9 cellular contexts compared by ENCODE assay signal in the genomic region with DNA sequence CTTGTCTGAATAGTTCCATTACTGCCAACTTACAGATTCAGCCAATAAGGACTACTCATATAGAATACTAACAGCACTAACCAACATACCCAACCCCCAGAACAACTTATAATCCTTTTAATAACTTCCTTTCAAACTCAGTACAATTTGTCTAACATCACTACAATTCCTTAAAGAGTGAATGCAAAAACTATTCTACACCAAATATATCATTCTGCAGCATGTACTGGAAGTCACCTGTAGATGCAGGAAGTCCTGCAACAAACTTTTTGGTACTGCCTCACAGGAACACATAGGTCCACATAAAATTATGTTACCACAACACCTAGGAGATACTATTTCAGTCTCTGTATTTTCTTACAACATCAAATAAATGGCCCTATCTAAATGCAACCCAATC. TPM values are rescaled to one million over a fixed set of nuclear protein-coding genes. Genes with fewer than 3 reads are reported as not detected.
DNase-seq lines count a peak whose midpoint lies in the region; ATAC-seq and TF ChIP-seq lines count a peak whose summit lies in the region.
"Had no signal": no experiment of that assay in that cellular context is flagged by ENCODE, and none has a peak within 500 bp of the region (broad histone marks: within the 10 kb centered on the region; RNA-seq: fewer than 3 reads in every experiment).

No MANE protein-coding gene starts in this region.

- H3K4me1 ChIP-seq in SK-N-SH (ENCODE audit: control insufficient read depth in 1 of 2, insufficient read depth in 2 of 2, low read depth in 1 of 2, low read length in 1 of 2) = peaks cover 35 to 44% of the 10 kb centered on the region in 2 experiments

- H3K27me3 Mint-ChIP-seq in activated T-helper 2 cell treated with anti-CD3 and anti-CD28 coated beads, Interferon-gamma antibody, Interleukin-2, Interleukin-4, amounts not matched to agents 10 μg/mL and 5 μg/mL and 100 μg/mL, durations not matched to agents 14 hours and 24 hours and 36 hours (ENCODE audit: low read depth) = no peaks in the 10 kb centered on the region
- H3K27me3 Mint-ChIP-seq in stimulated activated naive B cell treated with anti-CD40 and anti-IgM and Interleukin-4, amounts not matched to agents 10 μg/mL and 1 μg/mL and 100 μg/mL, for 72 hours = no peaks in the 10 kb centered on the region

- peaks cover 10% of the 10 kb centered on the region for H3F3A ChIP-seq in SK-N-SH (replicated peaks; ENCODE audit: insufficient read depth)

- H3K4me2 ChIP-seq in SK-N-SH = peak overlapping the region; percentile 78

- peaks cover 77% of the 10 kb centered on the region for H3K36me3 Mint-ChIP-seq in activated T-helper 2 cell treated with anti-CD3 and anti-CD28 coated beads, Interferon-gamma antibody, Interleukin-2, Interleukin-4, amounts not matched to agents 10 μg/mL and 5 μg/mL and 100 μg/mL, durations not matched to agents 14 hours and 24 hours and 36 hours (ENCODE audit: low read depth)
- peaks cover 33 to 52% of the 10 kb centered on the region in 2 donors for H3K36me3 Mint-ChIP-seq in stimulated activated naive B cell treated with anti-CD40 and anti-IgM and Interleukin-4, amounts not matched to agents 10 μg/mL and 1 μg/mL and 100 μg/mL, for 72 hours

- ATAC-seq in SK-N-SH treated with all-trans-retinoic acid at 6 μM for 48 hours = no peak
- no peak for ATAC-seq in stimulated activated naive B cell treated with anti-CD40 and anti-IgM and Interleukin-4, amounts not matched to agents 10 μg/mL and 1 μg/mL and 100 μg/mL, for 72 hours (replicated peaks)
- no peak for ATAC-seq in GM21723 (IDR thresholded peaks at IDR 0.05; ENCODE audit: unreplicated experiment)

- H3K9me3 ChIP-seq in SK-N-SH = no peaks in the 10 kb centered on the region
- no peaks in the 10 kb centered on the region for H3K9me3 ChIP-seq in iPS-18c (ENCODE audit: control insufficient read depth, insufficient read depth, low read length)

- peaks cover 60% of the 10 kb centered on the region for H3K4me1 Mint-ChIP-seq in activated T-helper 2 cell treated with anti-CD3 and anti-CD28 coated beads, Interferon-gamma antibody, Interleukin-2, Interleukin-4, amounts not matched to agents 10 μg/mL and 5 μg/mL and 100 μg/mL, durations not matched to agents 14 hours and 24 hours and 36 hours (ENCODE audit: low read depth)
- peaks cover 20 to 62% of the 10 kb centered on the region in 2 donors for H3K4me1 Mint-ChIP-seq in stimulated activated naive B cell treated with anti-CD40 and anti-IgM and Interleukin-4, amounts not matched to agents 10 μg/mL and 1 μg/mL and 100 μg/mL, for 72 hours

- H3K36me3 ChIP-seq in SK-N-SH (replicated peaks in 1 of 2; ENCODE audit: control insufficient read depth in 1 of 2, insufficient read depth in 2 of 2, low read length in 1 of 2) = peaks cover 61 to 64% of the 10 kb centered on the region in 2 experiments

- peaks cover 65% of the 10 kb centered on the region for H4K20me1 ChIP-seq in SK-N-SH (ENCODE audit: insufficient read depth)

- TF ChIP-seq CTCF in SK-N-SH (IDR thresholded peaks at IDR 0.05) = no peak

- peak overlapping the region in 1 of 2 experiments; percentile 100; a peak in 1 of 4 replicates for H3K27ac ChIP-seq in SK-N-SH (ENCODE audit: low read depth in 2 of 2, low read length in 1 of 2)
- H3K27ac ChIP-seq: 22Rv1 had no signal

- H3K4me3 Mint-ChIP-seq in activated T-helper 2 cell treated with anti-CD3 and anti-CD28 coated beads, Interferon-gamma antibody, Interleukin-2, Interleukin-4, amounts not matched to agents 10 μg/mL and 5 μg/mL and 100 μg/mL, durations not matched to agents 14 hours and 24 hours and 36 hours (ENCODE audit: low read depth) = peak overlapping the region; percentile 99
- peak overlapping the region; percentile 88 to 98 for H3K4me3 Mint-ChIP-seq in stimulated activated naive B cell treated with anti-CD40 and anti-IgM and Interleukin-4, amounts not matched to agents 10 μg/mL and 1 μg/mL and 100 μg/mL, for 72 hours

- peak overlapping the region; percentile 99 for H3K9ac ChIP-seq in SK-N-SH

- CTCF ChIA-PET in SK-N-SH (lab: Yijun Ruan, JAX) = no interaction called here

- no peaks in the 10 kb centered on the region for H3K9me3 Mint-ChIP-seq in activated T-helper 2 cell treated with anti-CD3 and anti-CD28 coated beads, Interferon-gamma antibody, Interleukin-2, Interleukin-4, amounts not matched to agents 10 μg/mL and 5 μg/mL and 100 μg/mL, durations not matched to agents 14 hours and 24 hours and 36 hours
- H3K9me3 Mint-ChIP-seq in stimulated activated naive B cell treated with anti-CD40 and anti-IgM and Interleukin-4, amounts not matched to agents 10 μg/mL and 1 μg/mL and 100 μg/mL, for 72 hours = no peaks in the 10 kb centered on the region

- intact Hi-C loops in activated T-helper 2 cell treated with anti-CD3 and anti-CD28 coated beads, Interferon-gamma antibody, Interleukin-2, Interleukin-4, amounts not matched to agents 10 μg/mL and 5 μg/mL and 100 μg/mL, durations not matched to agents 14 hours and 24 hours and 36 hours (cut with micrococcal nuclease) = loop anchor here (5.0 kb wide), 1 partner anchor 341 kb away; no protein-coding TSS in a partner anchor

- H3K79me2 ChIP-seq in SK-N-SH (ENCODE audit: insufficient read depth) = peaks cover 71% of the 10 kb centered on the region

- TF ChIP-seq EP300 in SK-N-SH (IDR thresholded peaks at IDR 0.05; ENCODE audit: borderline replicate concordance in 1 of 2, low read depth in 1 of 2, low read length in 1 of 2) = no peak

- POLR2A ChIA-PET in SK-N-SH (lab: Yijun Ruan, JAX) = no interaction called here

- DNase-seq in SK-N-SH = no peak
- DNase-seq in activated T-helper 2 cell treated with anti-CD3 and anti-CD28 coated beads, Interferon-gamma antibody, Interleukin-2, Interleukin-4, amounts not matched to agents 10 μg/mL and 5 μg/mL and 100 μg/mL, durations not matched to agents 14 hours and 24 hours and 36 hours (ENCODE audit: low spot score) = no peak
- no peak for DNase-seq in stimulated activated naive B cell treated with anti-CD40 and anti-IgM and Interleukin-4, amounts not matched to agents 10 μg/mL and 1 μg/mL and 100 μg/mL, for 72 hours
- no peak for DNase-seq in OCI-M2 (lab: John Stamatoyannopoulos, UW; ENCODE audit: unreplicated experiment)
- DNase-seq in DMS153 (lab: John Stamatoyannopoulos, UW) = no peak

- H3K27ac Mint-ChIP-seq in activated T-helper 2 cell treated with anti-CD3 and anti-CD28 coated beads, Interferon-gamma antibody, Interleukin-2, Interleukin-4, amounts not matched to agents 10 μg/mL and 5 μg/mL and 100 μg/mL, durations not matched to agents 14 hours and 24 hours and 36 hours = peak overlapping the region; percentile 98
- peak overlapping the region; percentile 99 for H3K27ac Mint-ChIP-seq in stimulated activated naive B cell treated with anti-CD40 and anti-IgM and Interleukin-4, amounts not matched to agents 10 μg/mL and 1 μg/mL and 100 μg/mL, for 72 hours

- H3K27me3 ChIP-seq in SK-N-SH (ENCODE audit: insufficient read depth) = no peaks in the 10 kb centered on the region

- H3K4me3 ChIP-seq in SK-N-SH (ENCODE audit: low read depth in 2 of 2, low read length in 1 of 2) (peak overlapping the region; percentile 74 to 98), iPS-18c (ENCODE audit: insufficient read depth, low read depth, low read length) (peak overlapping the region; percentile 25; the same call in 1 of the 2 replicates)

- H2AFZ ChIP-seq in SK-N-SH (ENCODE audit: low read depth) = no peak overlapping the region

- no peak for TF ChIP-seq RAD21 in SK-N-SH (IDR thresholded peaks at IDR 0.05; ENCODE audit: low read length)

- no peaks in the 10 kb centered on the region for H3K9me2 ChIP-seq in SK-N-SH

TF ChIP-seq in SK-N-SH, 30 proteins besides CTCF, POLR2A, EP300 and RAD21 (continues in another document):
- no peak for TF ChIP-seq RFX5 (IDR thresholded peaks at IDR 0.05; ENCODE audit: low read length)
- no peak for TF ChIP-seq FOXM1 (IDR thresholded peaks at IDR 0.05; ENCODE audit: low read depth)
- TF ChIP-seq NRF1 (IDR thresholded peaks at IDR 0.05; ENCODE audit: low read depth, low read length) = no peak
- no peak for TF ChIP-seq TAF1 (IDR thresholded peaks at IDR 0.05; ENCODE audit: borderline replicate concordance, low read depth, low read length)
- no peak for TF ChIP-seq RCOR1 (IDR thresholded peaks at IDR 0.05; ENCODE audit: low read length)

TF ChIP-seq in SK-N-SH treated with all-trans-retinoic acid at 6 μM for 48 hours, 23 proteins besides CTCF, POLR2A, EP300 and RAD21 (continues in another document):
- no peak for TF ChIP-seq TCF4 (CRISPR knock-in tag; IDR thresholded peaks at IDR 0.05; ENCODE audit: borderline replicate concordance)
- TF ChIP-seq, protein P1, sequence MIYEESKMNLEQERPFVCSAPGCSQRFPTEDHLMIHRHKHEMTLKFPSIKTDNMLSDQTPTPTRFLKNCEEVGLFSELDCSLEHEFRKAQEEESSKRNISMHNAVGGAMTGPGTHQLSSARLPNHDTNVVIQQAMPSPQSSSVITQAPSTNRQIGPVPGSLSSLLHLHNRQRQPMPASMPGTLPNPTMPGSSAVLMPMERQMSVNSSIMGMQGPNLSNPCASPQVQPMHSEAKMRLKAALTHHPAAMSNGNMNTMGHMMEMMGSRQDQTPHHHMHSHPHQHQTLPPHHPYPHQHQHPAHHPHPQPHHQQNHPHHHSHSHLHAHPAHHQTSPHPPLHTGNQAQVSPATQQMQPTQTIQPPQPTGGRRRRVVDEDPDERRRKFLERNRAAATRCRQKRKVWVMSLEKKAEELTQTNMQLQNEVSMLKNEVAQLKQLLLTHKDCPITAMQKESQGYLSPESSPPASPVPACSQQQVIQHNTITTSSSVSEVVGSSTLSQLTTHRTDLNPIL (CRISPR knock-in tag; IDR thresholded peaks at IDR 0.05; ENCODE audit: low read depth) = no peak
- TF ChIP-seq GLIS3 (CRISPR knock-in tag; IDR thresholded peaks at IDR 0.05) = no peak
- no peak for TF ChIP-seq ISL1 (CRISPR knock-in tag; IDR thresholded peaks at IDR 0.05)
- TF ChIP-seq ZNF8 (CRISPR knock-in tag; IDR thresholded peaks at IDR 0.05) = no peak
- no peak for TF ChIP-seq RARB (CRISPR knock-in tag; IDR thresholded peaks at IDR 0.05)
- TF ChIP-seq ZC3H10 (CRISPR knock-in tag; IDR thresholded peaks at IDR 0.05) = no peak
- no peak for TF ChIP-seq ARNTL (CRISPR knock-in tag; IDR thresholded peaks at IDR 0.05; ENCODE audit: borderline replicate concordance, low read depth)
- no peak for TF ChIP-seq ZNF70 (CRISPR knock-in tag; IDR thresholded peaks at IDR 0.05)
- no peak for TF ChIP-seq ZFP3 (CRISPR knock-in tag; IDR thresholded peaks at IDR 0.05)

RNA-seq across cellular contexts. Expression of a gene that starts 2.1 kb away (rescaled TPM):
- polyA plus RNA-seq in SK-N-SH (2012; rRNA removed) = 99.8 and 131 TPM in 2 replicates
- polyA plus RNA-seq in SK-N-SH (2012; cell fraction: cytosol; rRNA removed) = 27.3 and 29.6 TPM in 2 replicates
- 490 and 685 TPM in 2 replicates for polyA plus RNA-seq in SK-N-SH (2012; cell fraction: nucleus; rRNA removed)
- total RNA-seq in activated T-helper 2 cell treated with anti-CD3 and anti-CD28 coated beads, Interferon-gamma antibody, Interleukin-2, Interleukin-4, amounts not matched to agents 10 μg/mL and 5 μg/mL and 100 μg/mL, durations not matched to agents 14 hours and 24 hours and 36 hours = 160 and 167 TPM in 2 replicates
